8 cellular contexts compared by ENCODE assay signal in genomic region chr1:28508435-28508754, GRCh38. TPM values are rescaled to one million over a fixed set of nuclear protein-coding genes. Genes with fewer than 3 reads are reported as not detected.
DNase-seq lines count a peak whose midpoint lies in the region; ATAC-seq and TF ChIP-seq lines count a peak whose summit lies in the region.

No MANE protein-coding gene starts in this region.

- H3K27me3 Mint-ChIP-seq in CD4-positive, CD25-positive, alpha-beta regulatory T cell, result peaks cover 5% of the 10 kb centered on the region
- peaks cover 14% of the 10 kb centered on the region for H3K27me3 Mint-ChIP-seq in brain
- H3K27me3 Mint-ChIP-seq in natural killer cell (ENCODE audit: low read depth in 2 of 2), result no peaks in the 10 kb centered on the region

- H3K4me1 ChIP-seq in CD4-positive, CD25-positive, alpha-beta regulatory T cell (ENCODE audit: control insufficient read depth, insufficient read depth, low read length, poor library complexity, severe bottlenecking), result peaks cover 64% of the 10 kb centered on the region
- peaks cover 36% of the 10 kb centered on the region for H3K4me1 ChIP-seq in Loucy (ENCODE audit: insufficient read depth, low read length, poor library complexity, severe bottlenecking)

- TF ChIP-seq CTCF in Loucy (conservative IDR thresholded peaks at IDR 0.05; ENCODE audit: low read length), result no peak
- no peak for TF ChIP-seq CTCF in brain (conservative IDR thresholded peaks at IDR 0.05)
- TF ChIP-seq CTCF in natural killer cell (IDR thresholded peaks at IDR 0.05), result no peak

- peaks cover 84% of the 10 kb centered on the region for H3K79me2 ChIP-seq in Loucy (ENCODE audit: insufficient read depth, low read length)

- DNase-seq in CD4-positive, CD25-positive, alpha-beta regulatory T cell, result no peak
- no peak for DNase-seq in natural killer cell
- DNase-seq in SIG-M5 treated with dmso at 0.1 percent for 504 hours (lab: John Stamatoyannopoulos, UW; ENCODE audit: unreplicated experiment), result no peak
- DNase-seq in middle frontal gyrus (ENCODE audit: extremely low spot score, low spot score), result no peak
- DNase-seq in iPS-NIHi11 (ENCODE audit: low spot score), result no peak
- DNase-seq in posterior vena cava (ENCODE audit: low spot score), result no peak

- no peak overlapping the region for H2AFZ ChIP-seq in Loucy (ENCODE audit: low read length)

- peak overlapping the region; percentile 94 to 99 (median 96) for H3K4me3 Mint-ChIP-seq in CD4-positive, CD25-positive, alpha-beta regulatory T cell
- H3K4me3 Mint-ChIP-seq in brain, result peak overlapping the region; percentile 95 to 100 (median 98)
- H3K4me3 Mint-ChIP-seq in natural killer cell, result peak overlapping the region; percentile 99

- H3K4me2 ChIP-seq in Loucy (ENCODE audit: low read depth, low read length, poor library complexity, severe bottlenecking), result peak overlapping the region; percentile 94

- H3K27ac Mint-ChIP-seq in CD4-positive, CD25-positive, alpha-beta regulatory T cell, result peak overlapping the region; percentile 89 to 98 (median 95)
- peak overlapping the region; percentile 3 to 99 (median 98) for H3K27ac Mint-ChIP-seq in brain
- peak overlapping the region; percentile 97 to 99 for H3K27ac Mint-ChIP-seq in natural killer cell

- no peaks in the 10 kb centered on the region for H3K27me3 ChIP-seq in CD4-positive, CD25-positive, alpha-beta regulatory T cell (ENCODE audit: control insufficient read depth, insufficient read depth, low read length)
- peaks cover 22% of the 10 kb centered on the region for H3K27me3 ChIP-seq in Loucy (ENCODE audit: insufficient read depth, low read length, poor library complexity, severe bottlenecking)

- H3F3A ChIP-seq in Loucy (ENCODE audit: low read depth), result peaks cover 37% of the 10 kb centered on the region

- peak overlapping the region; percentile 91 for H3K4me3 ChIP-seq in CD4-positive, CD25-positive, alpha-beta regulatory T cell (ENCODE audit: low read depth, low read length)
- peak overlapping the region; percentile 81 for H3K4me3 ChIP-seq in Loucy (ENCODE audit: low read length, poor library complexity, severe bottlenecking)

- peaks cover 43% of the 10 kb centered on the region for H3K36me3 ChIP-seq in CD4-positive, CD25-positive, alpha-beta regulatory T cell (ENCODE audit: control insufficient read depth, insufficient read depth, low read length)
- peaks cover 58% of the 10 kb centered on the region for H3K36me3 ChIP-seq in Loucy (ENCODE audit: insufficient read depth, low read length)

- no peak for ATAC-seq in CD4-positive, CD25-positive, alpha-beta regulatory T cell (ENCODE audit: low read depth in 2 of 2)
- ATAC-seq in natural killer cell, result no peak

- intact Hi-C loops in natural killer cell (cut with micrococcal nuclease), result loop anchor here (5.0 kb wide), 4 partner anchors 134 to 421 kb away; partner anchors contain the start of genes EYA3 and TAF12
- intact Hi-C loops in posterior vena cava (cut with DNase I), result no loop called here

- peaks cover 0 to 1% (median 0%) of the 10 kb centered on the region in 7 donors for H3K9me3 Mint-ChIP-seq in CD4-positive, CD25-positive, alpha-beta regulatory T cell
- H3K9me3 Mint-ChIP-seq in brain, result peaks cover 0 to 5% (median 0%) of the 10 kb centered on the region in 5 experiments
- H3K9me3 Mint-ChIP-seq in natural killer cell, result no peaks in the 10 kb centered on the region

- peaks cover 36% of the 10 kb centered on the region for H3K36me3 Mint-ChIP-seq in CD4-positive, CD25-positive, alpha-beta regulatory T cell
- H3K36me3 Mint-ChIP-seq in brain, result peaks cover 67% of the 10 kb centered on the region
- no peaks in the 10 kb centered on the region for H3K36me3 Mint-ChIP-seq in natural killer cell

- peaks cover 73% of the 10 kb centered on the region for H4K20me1 ChIP-seq in Loucy (ENCODE audit: insufficient read depth, low read length, poor library complexity, severe bottlenecking)

- H3K4me1 Mint-ChIP-seq in CD4-positive, CD25-positive, alpha-beta regulatory T cell, result peaks cover 32 to 71% (median 45%) of the 10 kb centered on the region in 4 donors
- H3K4me1 Mint-ChIP-seq in brain, result peaks cover 69% of the 10 kb centered on the region
- peaks cover 63 to 65% of the 10 kb centered on the region in 2 donors for H3K4me1 Mint-ChIP-seq in natural killer cell

- H3K27ac ChIP-seq in CD4-positive, CD25-positive, alpha-beta regulatory T cell (ENCODE audit: insufficient read depth, low read length, poor library complexity, severe bottlenecking), result peak overlapping the region; percentile 62

- no peaks in the 10 kb centered on the region for H3K9me3 ChIP-seq in CD4-positive, CD25-positive, alpha-beta regulatory T cell (ENCODE audit: control insufficient read depth in 2 of 2, low read length in 2 of 2)
- no peaks in the 10 kb centered on the region for H3K9me3 ChIP-seq in Loucy (ENCODE audit: insufficient read depth, low read depth, low read length)

- peak overlapping the region; percentile 100 for H3K9ac ChIP-seq in Loucy (ENCODE audit: low read depth, low read length, poor library complexity, severe bottlenecking)

- no peaks in the 10 kb centered on the region for H3K9me2 ChIP-seq in Loucy (replicated peaks; ENCODE audit: low read depth, low read length)

RNA-seq across cellular contexts. Expression of gene RCC1, which starts 2.6 kb away (rescaled TPM):
- total RNA-seq in CD4-positive, CD25-positive, alpha-beta regulatory T cell, result 9.7 TPM
- polyA plus RNA-seq in CD4-positive, CD25-positive, alpha-beta regulatory T cell, result 10 to 100 TPM in 3 of 4 donors, 1 to 10 TPM in 1; 8.2 to 16.4 (median 12.6) TPM
- polyA plus RNA-seq in brain (ENCODE audit: insufficient read depth, low read depth, low replicate concordance), result 51.1 TPM
- total RNA-seq in natural killer cell (10 to 100 TPM; 15.9 to 23.7 (median 19.2) TPM), posterior vena cava (1 to 10 TPM; 7.9 to 9.2 TPM)

RNA-seq across cellular contexts. Expression of gene TRNAU1AP, which starts 44.5 kb away (rescaled TPM):
- total RNA-seq in CD4-positive, CD25-positive, alpha-beta regulatory T cell, result 29.8 TPM
- polyA plus RNA-seq in CD4-positive, CD25-positive, alpha-beta regulatory T cell, result 10 to 100 TPM; 28.9 to 48.2 (median 39.4) TPM
- 39.2 TPM for polyA plus RNA-seq in brain (ENCODE audit: insufficient read depth, low read depth, low replicate concordance)
- total RNA-seq in natural killer cell, result 10 to 100 TPM; 28.3 to 38.7 (median 32.1) TPM
- 10 to 100 TPM; 17.5 to 23.2 TPM for total RNA-seq in posterior vena cava
